2 cellular contexts compared by ENCODE assay signal in genomic region chr12:132561784-132562156, GRCh38.
TF ChIP-seq lines count a peak whose summit lies in the region.

No MANE protein-coding gene starts in this region.

TF ChIP-seq in IMR-90, 13 proteins besides CTCF, POLR2A, EP300 and RAD21:
- TF ChIP-seq SMC3 (IDR thresholded peaks at IDR 0.05; ENCODE audit: low read depth, low read length) (0 out of 2 replicates have a peak, but pooled peaks have one; percentile 13), CEBPB (IDR thresholded peaks at IDR 0.05; ENCODE audit: low read depth, low read length) (no peak), CHD1 (IDR thresholded peaks at IDR 0.05; ENCODE audit: low read depth, low read length) (no peak)

TF ChIP-seq in GM12878, 131 proteins besides CTCF, POLR2A, EP300 and RAD21:
- TF ChIP-seq SMC3 (IDR thresholded peaks at IDR 0.05; ENCODE audit: borderline replicate concordance, low read length) (peak; percentile 20; the same call in 1 of the 2 replicates), RCOR1 (conservative IDR thresholded peaks at IDR 0.05; ENCODE audit: low read depth, low read length) (no peak)
